Comparison of ENCODE assay signal across 2 cellular contexts in genomic region chr1:53573522-53573921, GRCh38.
A peak's percentile ranks its signal among the peaks of the same experiment; 100 is the strongest.
TF ChIP-seq lines count a peak whose summit lies in the region.

No MANE protein-coding gene starts in this region.

TF ChIP-seq in IMR-90, 13 proteins besides CTCF, POLR2A, EP300 and RAD21 (continued from another document):
- no peak for TF ChIP-seq USF2 (IDR thresholded peaks at IDR 0.05; ENCODE audit: low read depth, low read length)
- TF ChIP-seq RCOR1 (IDR thresholded peaks at IDR 0.05; ENCODE audit: insufficient replicate concordance, low read length), result no peak
- no peak for TF ChIP-seq SMC3 (IDR thresholded peaks at IDR 0.05; ENCODE audit: low read depth, low read length)
- TF ChIP-seq BHLHE40 (IDR thresholded peaks at IDR 0.05; ENCODE audit: low read depth, low read length), result no peak
- TF ChIP-seq ELK1 (IDR thresholded peaks at IDR 0.05; ENCODE audit: borderline replicate concordance, low read depth, low read length), result no peak

TF ChIP-seq in HepG2, 621 proteins besides CTCF, POLR2A, EP300 and RAD21:
- TF ChIP-seq MNT (IDR thresholded peaks at IDR 0.05), result peak; percentile 59
- TF ChIP-seq CEBPB (IDR thresholded peaks at IDR 0.05; ENCODE audit: borderline replicate concordance, low read depth, low read length), result no peak
- TF ChIP-seq CREB1 (IDR thresholded peaks at IDR 0.05), result no peak
- TF ChIP-seq CREB1 (CRISPR knock-in tag; IDR thresholded peaks at IDR 0.05), result no peak
